ENCODE assay signal across 13 cellular contexts in genomic region chr2:43114210-43114609, GRCh38.
DNase-seq lines count a peak whose midpoint lies in the region; TF ChIP-seq lines count a peak whose summit lies in the region.
"Had no signal": no experiment of that assay in that cellular context is flagged by ENCODE, and none has a peak within 500 bp of the region (broad histone marks: within the 10 kb centered on the region; RNA-seq: fewer than 3 reads in every experiment).

No MANE protein-coding gene starts in this region.

- TF ChIP-seq CTCF in fibroblast of the aortic adventitia (IDR thresholded peaks at IDR 0.05; ENCODE audit: insufficient read depth, low read length): no peak

- no peak overlapping the region for H3K4me3 ChIP-seq in fibroblast of the aortic adventitia (ENCODE audit: low read depth, low read length)
- H3K4me3 ChIP-seq: body of pancreas had no signal

- DNase-seq in AG20443 (ENCODE audit: low spot score) (peak; percentile 4), HT-29 (ENCODE audit: low spot score) (peak; percentile 71), RPMI7951 (ENCODE audit: low read depth) (peak; percentile 69), fibroblast of the aortic adventitia (ENCODE audit: low read depth) (peak; percentile 56), DMS79 treated with DMSO at 0.1 percent for 48 hours (lab: John Stamatoyannopoulos, UW) (no peak), NCI-H1694 treated with DMSO at 0.1 percent for 48 hours (lab: John Stamatoyannopoulos, UW) (no peak), inferior parietal cortex (ENCODE audit: extremely low spot score) (no peak), C1 segment of cervical spinal cord (lab: John Stamatoyannopoulos, UW) (no peak)
- DNase-seq: activated T-cell treated with anti-CD3 and anti-CD28 coated beads, Interleukin-2, amount 50 U/mL, for 72 hours; body of pancreas; erythroblast; SHP77 treated with DMSO at 0.1 percent for 48 hours; stimulated activated CD8-positive, alpha-beta memory T cell treated with anti-CD3 and anti-CD28 coated beads, Interleukin-4, amount 100 ng/mL, for 48 hours had no signal

Comparison
In these comparisons a context has a peak if more than half of its experiments do, and no peak if none do; other contexts are left out.
1. DNase-seq: peak in AG20443 (single experiment), HT-29 (single experiment), RPMI7951 (single experiment) and fibroblast of the aortic adventitia (single experiment); none in DMS79 treated with DMSO at 0.1 percent for 48 hours (single experiment), NCI-H1694 treated with DMSO at 0.1 percent for 48 hours (single experiment), inferior parietal cortex (single experiment) and C1 segment of cervical spinal cord (0 of 14).